8 cellular contexts compared by ENCODE assay signal in genomic region chr1:19344372-19344810, GRCh38. TPM values are rescaled to one million over a fixed set of nuclear protein-coding genes. Genes with fewer than 3 reads are reported as not detected.
DNase-seq lines count a peak whose midpoint lies in the region; ATAC-seq and TF ChIP-seq lines count a peak whose summit lies in the region.

No MANE protein-coding gene starts in this region.

- no peaks in the 10 kb centered on the region for H3K9me3 Mint-ChIP-seq in nephron progenitor cell

- no peak overlapping the region for H3K27ac Mint-ChIP-seq in nephron progenitor cell

- H3K4me1 Mint-ChIP-seq in nephron progenitor cell: peaks cover 20% of the 10 kb centered on the region

- peak; percentile 61 for ATAC-seq in esophagus mucosa
- no peak for ATAC-seq in HG03565 (IDR thresholded peaks at IDR 0.05; ENCODE audit: unreplicated experiment)
- no peak for ATAC-seq in HG03159 (IDR thresholded peaks at IDR 0.05; ENCODE audit: unreplicated experiment)

- peaks cover 2% of the 10 kb centered on the region for H3K27me3 Mint-ChIP-seq in nephron progenitor cell (ENCODE audit: low read depth, poor library complexity)

- peaks cover 18% of the 10 kb centered on the region for H3K36me3 Mint-ChIP-seq in nephron progenitor cell (ENCODE audit: low read depth)

- no peak overlapping the region for H3K4me3 Mint-ChIP-seq in nephron progenitor cell

- DNase-seq in activated gamma-delta T cell treated with Interleukin-2 at 50 U/mL for 16 hours (peak; percentile 25), activated gamma-delta T cell (lab: John Stamatoyannopoulos, UW) (no peak), NCI-H446 (lab: John Stamatoyannopoulos, UW) (peak; percentile 31 to 76), activated T-cell treated with anti-CD3 and anti-CD28 coated beads for 24 hours (ENCODE audit: low read depth) (peak; percentile 28), nephron progenitor cell (peak; percentile 73)

- peak; percentile 79 for TF ChIP-seq CTCF in nephron progenitor cell (IDR thresholded peaks at IDR 0.05)

RNA-seq across cellular contexts. Expression of gene SLC66A1, which starts 32.3 kb away (rescaled TPM):
- total RNA-seq in esophagus mucosa: 6.9 TPM

RNA-seq across cellular contexts. Expression of gene AKR7A2, which starts 32.4 kb away (rescaled TPM):
- 50.2 TPM for total RNA-seq in esophagus mucosa

RNA-seq across cellular contexts. Expression of gene AKR7A3, which starts 55.8 kb away (rescaled TPM):
- 0.88 TPM for total RNA-seq in esophagus mucosa
